In the genomic region with DNA sequence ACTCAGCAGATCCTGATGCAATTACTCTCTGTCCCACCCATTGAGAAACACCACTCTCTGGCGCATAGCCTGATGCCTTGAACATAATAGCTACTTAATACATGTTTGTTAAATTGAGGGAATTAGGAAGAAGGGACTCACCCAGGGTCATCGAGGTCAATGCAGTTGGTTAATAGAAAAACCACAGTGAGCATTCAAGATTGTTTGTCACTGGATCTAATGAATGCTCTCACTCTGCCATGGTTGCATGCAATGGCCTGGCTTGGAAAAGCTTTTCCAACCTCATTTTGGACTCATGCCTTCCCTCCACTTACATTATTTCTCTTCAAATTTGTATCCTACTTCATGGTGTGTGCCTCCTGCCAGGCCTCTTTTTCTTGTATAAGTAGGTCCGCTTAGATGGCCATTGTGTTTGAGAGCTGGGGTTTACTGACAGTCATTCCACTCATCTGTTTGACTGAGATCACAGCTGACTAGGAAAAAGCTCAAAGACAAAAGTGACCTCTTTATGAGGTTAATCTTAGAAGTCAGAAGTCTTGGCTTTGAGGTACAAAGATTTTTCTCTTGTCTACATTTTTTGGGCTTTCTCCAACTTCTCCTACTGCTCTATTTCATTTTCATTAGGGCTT, we compare ENCODE assay signal across 1 cellular context.
TF ChIP-seq lines count a peak whose summit lies in the region.

No MANE protein-coding gene starts in this region.

TF ChIP-seq in H1, 55 proteins besides CTCF, POLR2A, EP300 and RAD21:
- TF ChIP-seq SAP30 (IDR thresholded peaks at IDR 0.05; ENCODE audit: insufficient read depth, insufficient replicate concordance, low read length), result no peak
- TF ChIP-seq EGR1 (IDR thresholded peaks at IDR 0.05; ENCODE audit: borderline replicate concordance, low read depth, low read length), result no peak
- no peak for TF ChIP-seq YY1 (IDR thresholded peaks at IDR 0.05; ENCODE audit: low read depth, low read length)
- no peak for TF ChIP-seq KDM4A (IDR thresholded peaks at IDR 0.05; ENCODE audit: low read depth, low read length, severe bottlenecking)
- no peak for TF ChIP-seq TAF7 (optimal IDR thresholded peaks at IDR 0.05; ENCODE audit: borderline replicate concordance, low read depth, low read length)
- no peak for TF ChIP-seq SP4 (IDR thresholded peaks at IDR 0.05; ENCODE audit: low read length)
- TF ChIP-seq SIRT6 (IDR thresholded peaks at IDR 0.05; ENCODE audit: low read length), result no peak
- TF ChIP-seq, protein P1, sequence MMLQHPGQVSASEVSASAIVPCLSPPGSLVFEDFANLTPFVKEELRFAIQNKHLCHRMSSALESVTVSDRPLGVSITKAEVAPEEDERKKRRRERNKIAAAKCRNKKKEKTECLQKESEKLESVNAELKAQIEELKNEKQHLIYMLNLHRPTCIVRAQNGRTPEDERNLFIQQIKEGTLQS (IDR thresholded peaks at IDR 0.05; ENCODE audit: insufficient read depth, low read depth, low read length), result no peak
- TF ChIP-seq, protein P2, sequence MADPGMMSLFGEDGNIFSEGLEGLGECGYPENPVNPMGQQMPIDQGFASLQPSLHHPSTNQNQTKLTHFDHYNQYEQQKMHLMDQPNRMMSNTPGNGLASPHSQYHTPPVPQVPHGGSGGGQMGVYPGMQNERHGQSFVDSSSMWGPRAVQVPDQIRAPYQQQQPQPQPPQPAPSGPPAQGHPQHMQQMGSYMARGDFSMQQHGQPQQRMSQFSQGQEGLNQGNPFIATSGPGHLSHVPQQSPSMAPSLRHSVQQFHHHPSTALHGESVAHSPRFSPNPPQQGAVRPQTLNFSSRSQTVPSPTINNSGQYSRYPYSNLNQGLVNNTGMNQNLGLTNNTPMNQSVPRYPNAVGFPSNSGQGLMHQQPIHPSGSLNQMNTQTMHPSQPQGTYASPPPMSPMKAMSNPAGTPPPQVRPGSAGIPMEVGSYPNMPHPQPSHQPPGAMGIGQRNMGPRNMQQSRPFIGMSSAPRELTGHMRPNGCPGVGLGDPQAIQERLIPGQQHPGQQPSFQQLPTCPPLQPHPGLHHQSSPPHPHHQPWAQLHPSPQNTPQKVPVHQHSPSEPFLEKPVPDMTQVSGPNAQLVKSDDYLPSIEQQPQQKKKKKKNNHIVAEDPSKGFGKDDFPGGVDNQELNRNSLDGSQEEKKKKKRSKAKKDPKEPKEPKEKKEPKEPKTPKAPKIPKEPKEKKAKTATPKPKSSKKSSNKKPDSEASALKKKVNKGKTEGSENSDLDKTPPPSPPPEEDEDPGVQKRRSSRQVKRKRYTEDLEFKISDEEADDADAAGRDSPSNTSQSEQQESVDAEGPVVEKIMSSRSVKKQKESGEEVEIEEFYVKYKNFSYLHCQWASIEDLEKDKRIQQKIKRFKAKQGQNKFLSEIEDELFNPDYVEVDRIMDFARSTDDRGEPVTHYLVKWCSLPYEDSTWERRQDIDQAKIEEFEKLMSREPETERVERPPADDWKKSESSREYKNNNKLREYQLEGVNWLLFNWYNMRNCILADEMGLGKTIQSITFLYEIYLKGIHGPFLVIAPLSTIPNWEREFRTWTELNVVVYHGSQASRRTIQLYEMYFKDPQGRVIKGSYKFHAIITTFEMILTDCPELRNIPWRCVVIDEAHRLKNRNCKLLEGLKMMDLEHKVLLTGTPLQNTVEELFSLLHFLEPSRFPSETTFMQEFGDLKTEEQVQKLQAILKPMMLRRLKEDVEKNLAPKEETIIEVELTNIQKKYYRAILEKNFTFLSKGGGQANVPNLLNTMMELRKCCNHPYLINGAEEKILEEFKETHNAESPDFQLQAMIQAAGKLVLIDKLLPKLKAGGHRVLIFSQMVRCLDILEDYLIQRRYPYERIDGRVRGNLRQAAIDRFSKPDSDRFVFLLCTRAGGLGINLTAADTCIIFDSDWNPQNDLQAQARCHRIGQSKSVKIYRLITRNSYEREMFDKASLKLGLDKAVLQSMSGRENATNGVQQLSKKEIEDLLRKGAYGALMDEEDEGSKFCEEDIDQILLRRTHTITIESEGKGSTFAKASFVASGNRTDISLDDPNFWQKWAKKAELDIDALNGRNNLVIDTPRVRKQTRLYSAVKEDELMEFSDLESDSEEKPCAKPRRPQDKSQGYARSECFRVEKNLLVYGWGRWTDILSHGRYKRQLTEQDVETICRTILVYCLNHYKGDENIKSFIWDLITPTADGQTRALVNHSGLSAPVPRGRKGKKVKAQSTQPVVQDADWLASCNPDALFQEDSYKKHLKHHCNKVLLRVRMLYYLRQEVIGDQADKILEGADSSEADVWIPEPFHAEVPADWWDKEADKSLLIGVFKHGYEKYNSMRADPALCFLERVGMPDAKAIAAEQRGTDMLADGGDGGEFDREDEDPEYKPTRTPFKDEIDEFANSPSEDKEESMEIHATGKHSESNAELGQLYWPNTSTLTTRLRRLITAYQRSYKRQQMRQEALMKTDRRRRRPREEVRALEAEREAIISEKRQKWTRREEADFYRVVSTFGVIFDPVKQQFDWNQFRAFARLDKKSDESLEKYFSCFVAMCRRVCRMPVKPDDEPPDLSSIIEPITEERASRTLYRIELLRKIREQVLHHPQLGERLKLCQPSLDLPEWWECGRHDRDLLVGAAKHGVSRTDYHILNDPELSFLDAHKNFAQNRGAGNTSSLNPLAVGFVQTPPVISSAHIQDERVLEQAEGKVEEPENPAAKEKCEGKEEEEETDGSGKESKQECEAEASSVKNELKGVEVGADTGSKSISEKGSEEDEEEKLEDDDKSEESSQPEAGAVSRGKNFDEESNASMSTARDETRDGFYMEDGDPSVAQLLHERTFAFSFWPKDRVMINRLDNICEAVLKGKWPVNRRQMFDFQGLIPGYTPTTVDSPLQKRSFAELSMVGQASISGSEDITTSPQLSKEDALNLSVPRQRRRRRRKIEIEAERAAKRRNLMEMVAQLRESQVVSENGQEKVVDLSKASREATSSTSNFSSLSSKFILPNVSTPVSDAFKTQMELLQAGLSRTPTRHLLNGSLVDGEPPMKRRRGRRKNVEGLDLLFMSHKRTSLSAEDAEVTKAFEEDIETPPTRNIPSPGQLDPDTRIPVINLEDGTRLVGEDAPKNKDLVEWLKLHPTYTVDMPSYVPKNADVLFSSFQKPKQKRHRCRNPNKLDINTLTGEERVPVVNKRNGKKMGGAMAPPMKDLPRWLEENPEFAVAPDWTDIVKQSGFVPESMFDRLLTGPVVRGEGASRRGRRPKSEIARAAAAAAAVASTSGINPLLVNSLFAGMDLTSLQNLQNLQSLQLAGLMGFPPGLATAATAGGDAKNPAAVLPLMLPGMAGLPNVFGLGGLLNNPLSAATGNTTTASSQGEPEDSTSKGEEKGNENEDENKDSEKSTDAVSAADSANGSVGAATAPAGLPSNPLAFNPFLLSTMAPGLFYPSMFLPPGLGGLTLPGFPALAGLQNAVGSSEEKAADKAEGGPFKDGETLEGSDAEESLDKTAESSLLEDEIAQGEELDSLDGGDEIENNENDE (IDR thresholded peaks at IDR 0.05; ENCODE audit: insufficient replicate concordance, low read length), result no peak
- TF ChIP-seq TAF1 (IDR thresholded peaks at IDR 0.05; ENCODE audit: low read depth, low read length), result no peak
- TF ChIP-seq JUND (IDR thresholded peaks at IDR 0.05; ENCODE audit: low read length), result no peak
- no peak for TF ChIP-seq SUZ12 (IDR thresholded peaks at IDR 0.05; ENCODE audit: low read length)
- no peak for TF ChIP-seq EZH2 (IDR thresholded peaks at IDR 0.05; ENCODE audit: low read depth, low read length, severe bottlenecking)
- no peak for TF ChIP-seq HDAC2 (IDR thresholded peaks at IDR 0.05; ENCODE audit: borderline replicate concordance in 1 of 2, low read depth in 2 of 2, low read length in 2 of 2)
- TF ChIP-seq TCF12 (IDR thresholded peaks at IDR 0.05; ENCODE audit: low read depth, low read length), result no peak
- no peak for TF ChIP-seq KDM5A (IDR thresholded peaks at IDR 0.05; ENCODE audit: low read length)
- no peak for TF ChIP-seq ASH2L (IDR thresholded peaks at IDR 0.05; ENCODE audit: low read length)
- TF ChIP-seq CHD1 (IDR thresholded peaks at IDR 0.05; ENCODE audit: low read depth, low read length), result no peak
TF ChIP-seq in H1: peak in this region for 0.
